In genomic region chr2:218648473-218649100, GRCh38 we compare ENCODE assay signal across 9 cellular contexts. TPM values are rescaled to one million over a fixed set of nuclear protein-coding genes. Genes with fewer than 3 reads are reported as not detected.
A peak's percentile ranks its signal among the peaks of the same experiment; 100 is the strongest.
DNase-seq lines count a peak whose midpoint lies in the region; ATAC-seq and TF ChIP-seq lines count a peak whose summit lies in the region.
"Had no signal": no experiment of that assay in that cellular context is flagged by ENCODE, and none has a peak within 500 bp of the region (broad histone marks: within the 10 kb centered on the region; RNA-seq: fewer than 3 reads in every experiment).

No MANE protein-coding gene starts in this region.

- H3K27me3 ChIP-seq in thoracic aorta (replicated peaks; ENCODE audit: insufficient read depth) = no peaks in the 10 kb centered on the region

- no peak overlapping the region for H3K4me3 ChIP-seq in mucosa of descending colon
- no peak overlapping the region for H3K4me3 ChIP-seq in thoracic aorta

- no peak overlapping the region for H3K4me3 Mint-ChIP-seq in CD14-positive monocyte
- H3K4me3 Mint-ChIP-seq in endothelial cell (ENCODE audit: unreplicated experiment) = peak overlapping the region; percentile 79
- H3K4me3 Mint-ChIP-seq: IgD-negative memory B cell had no signal

- H3K9me3 ChIP-seq in mucosa of descending colon = no peaks in the 10 kb centered on the region
- H3K9me3 ChIP-seq in thoracic aorta = no peaks in the 10 kb centered on the region

- H3K27ac ChIP-seq in thoracic aorta = no peak overlapping the region

- intact Hi-C loops in CD14-positive monocyte (cut with micrococcal nuclease) = no loop called here
- intact Hi-C loops in mucosa of descending colon (cut with DNase I, micrococcal nuclease) = loop anchor here in 1 of 2 donors (10.0 kb wide), 1 partner anchor 64 kb away; no protein-coding TSS in a partner anchor

- H3K36me3 ChIP-seq in mucosa of descending colon (ENCODE audit: low read depth) (peaks cover 10% of the 10 kb centered on the region), thoracic aorta (peaks cover 77% of the 10 kb centered on the region)

- H3K27ac Mint-ChIP-seq in CD14-positive monocyte (no peak overlapping the region), endothelial cell (ENCODE audit: unreplicated experiment) (peak overlapping the region; percentile 78)
- H3K27ac Mint-ChIP-seq: IgD-negative memory B cell had no signal

- peak; percentile 86 for TF ChIP-seq CTCF in CD14-positive monocyte (IDR thresholded peaks at IDR 0.05)
- peak; percentile 75 for TF ChIP-seq CTCF in endothelial cell (IDR thresholded peaks at IDR 0.05; ENCODE audit: unreplicated experiment)
- peak; percentile 72 for TF ChIP-seq CTCF in mucosa of descending colon (IDR thresholded peaks at IDR 0.05)
- peak; percentile 67 for TF ChIP-seq CTCF in thoracic aorta (IDR thresholded peaks at IDR 0.05)

- H3K27me3 Mint-ChIP-seq in CD14-positive monocyte (ENCODE audit: low read depth in 3 of 3) (no peaks in the 10 kb centered on the region), endothelial cell (ENCODE audit: unreplicated experiment) (peaks cover 3% of the 10 kb centered on the region)
- H3K27me3 Mint-ChIP-seq: IgD-negative memory B cell had no signal

- peaks cover 88 to 100% of the 10 kb centered on the region in 2 donors for H3K36me3 Mint-ChIP-seq in CD14-positive monocyte
- H3K36me3 Mint-ChIP-seq in endothelial cell (ENCODE audit: low read depth, unreplicated experiment) = peaks cover 25% of the 10 kb centered on the region
- H3K36me3 Mint-ChIP-seq: IgD-negative memory B cell had no signal

- ATAC-seq in mucosa of descending colon (peak; percentile 89), thoracic aorta (ENCODE audit: insufficient number of reproducible peaks, low FRiP score, low read depth) (no peak), HG03280 (IDR thresholded peaks at IDR 0.05; ENCODE audit: unreplicated experiment) (no peak)

- DNase-seq in CD14-positive monocyte (ENCODE audit: low spot score) (no peak), GM19240 (ENCODE audit: insufficient read length, low spot score) (peak; percentile 23), NCI-H226 (peak; percentile 19), endothelial cell (ENCODE audit: low spot score) (peak; percentile 58), mucosa of descending colon (peak in 2 of 3 donors; percentile 56 to 68), thoracic aorta (ENCODE audit: low spot score) (no peak)
- DNase-seq in activated CD4-positive, alpha-beta T cell treated with anti-CD3 and anti-CD28 coated beads, Interleukin-2, amount 50 U/mL, for 48 hours = peak; percentile 44 to 59

- H3K9me3 Mint-ChIP-seq in CD14-positive monocyte (no peaks in the 10 kb centered on the region), endothelial cell (ENCODE audit: unreplicated experiment) (no peaks in the 10 kb centered on the region)
- H3K9me3 Mint-ChIP-seq: IgD-negative memory B cell had no signal

- H3K4me1 Mint-ChIP-seq in CD14-positive monocyte = no peaks in the 10 kb centered on the region
- H3K4me1 Mint-ChIP-seq in endothelial cell (ENCODE audit: unreplicated experiment) = no peaks in the 10 kb centered on the region

- no peaks in the 10 kb centered on the region for H3K4me1 ChIP-seq in mucosa of descending colon (ENCODE audit: low read depth)
- H3K4me1 ChIP-seq in thoracic aorta (ENCODE audit: control insufficient read depth in 1 of 2, low read depth in 2 of 2) = no peaks in the 10 kb centered on the region

RNA-seq across cellular contexts. Expression of gene ZNF142, which starts 10.8 kb away (rescaled TPM):
- 1 to 10 TPM in 1 of 2 donors, under 1 TPM in 1; 0.72 to 3.3 TPM for polyA plus RNA-seq in CD14-positive monocyte
- total RNA-seq in endothelial cell (ENCODE audit: unreplicated experiment) (26.6 TPM), mucosa of descending colon (10 to 100 TPM; 16.4 to 25.0 (median 19.7) TPM), thoracic aorta (10 to 100 TPM; 27.9 to 47.9 TPM)

RNA-seq across cellular contexts. Expression of gene BCS1L, which starts 10.9 kb away (rescaled TPM):
- polyA plus RNA-seq in CD14-positive monocyte = 10 to 100 TPM; 10.5 to 12.3 TPM
- total RNA-seq in endothelial cell (ENCODE audit: unreplicated experiment) = 39.0 TPM
- total RNA-seq in mucosa of descending colon = 10 to 100 TPM; 32.9 to 54.0 (median 39.8) TPM
- 10 to 100 TPM; 30.2 to 40.1 TPM for total RNA-seq in thoracic aorta

RNA-seq across cellular contexts. Expression of gene RNF25, which starts 23.2 kb away (rescaled TPM):
- polyA plus RNA-seq in CD14-positive monocyte = 10 to 100 TPM; 10.7 to 12.9 TPM
- total RNA-seq in endothelial cell (ENCODE audit: unreplicated experiment) (41.7 TPM), mucosa of descending colon (10 to 100 TPM; 11.5 to 21.2 (median 15.5) TPM), thoracic aorta (10 to 100 TPM; 19.0 to 30.3 TPM)

RNA-seq across cellular contexts. Expression of gene STK36, which starts 23.3 kb away (rescaled TPM):
- polyA plus RNA-seq in CD14-positive monocyte = 1 to 10 TPM; 1.3 to 3.3 TPM
- total RNA-seq in endothelial cell (ENCODE audit: unreplicated experiment) (75.1 TPM), mucosa of descending colon (10 to 100 TPM; 24.6 to 48.5 (median 35.1) TPM), thoracic aorta (10 to 100 TPM; 26.0 to 55.4 TPM)

RNA-seq across cellular contexts. Expression of gene PLCD4, which starts 40.9 kb away (rescaled TPM):
- under 1 TPM in 1 of 2 donors, not detected in 1; 0.04 TPM for polyA plus RNA-seq in CD14-positive monocyte
- total RNA-seq in endothelial cell (ENCODE audit: unreplicated experiment) = 90.2 TPM
- total RNA-seq in mucosa of descending colon = 10 to 100 TPM in 1 of 3 donors, 1 to 10 TPM in 2; 1.2 to 41.2 (median 2.2) TPM
- total RNA-seq in thoracic aorta = 1 to 10 TPM; 1.6 to 8.3 TPM

Comparison
In these comparisons a context has a peak if more than half of its experiments do, and no peak if none do; other contexts are left out.
1. DNase-seq: peak in GM19240 (single experiment), NCI-H226 (single experiment), activated CD4-positive, alpha-beta T cell treated with anti-CD3 and anti-CD28 coated beads, Interleukin-2, amount 50 U/mL, for 48 hours (2 of 2), endothelial cell (single experiment) and mucosa of descending colon (2 of 3); none in CD14-positive monocyte (single experiment) and thoracic aorta (single experiment).
2. Peak in every context shown above with its lines, with median percentiles within 50 percentile points of each other: CTCF ChIP-seq.